In the genomic region with DNA sequence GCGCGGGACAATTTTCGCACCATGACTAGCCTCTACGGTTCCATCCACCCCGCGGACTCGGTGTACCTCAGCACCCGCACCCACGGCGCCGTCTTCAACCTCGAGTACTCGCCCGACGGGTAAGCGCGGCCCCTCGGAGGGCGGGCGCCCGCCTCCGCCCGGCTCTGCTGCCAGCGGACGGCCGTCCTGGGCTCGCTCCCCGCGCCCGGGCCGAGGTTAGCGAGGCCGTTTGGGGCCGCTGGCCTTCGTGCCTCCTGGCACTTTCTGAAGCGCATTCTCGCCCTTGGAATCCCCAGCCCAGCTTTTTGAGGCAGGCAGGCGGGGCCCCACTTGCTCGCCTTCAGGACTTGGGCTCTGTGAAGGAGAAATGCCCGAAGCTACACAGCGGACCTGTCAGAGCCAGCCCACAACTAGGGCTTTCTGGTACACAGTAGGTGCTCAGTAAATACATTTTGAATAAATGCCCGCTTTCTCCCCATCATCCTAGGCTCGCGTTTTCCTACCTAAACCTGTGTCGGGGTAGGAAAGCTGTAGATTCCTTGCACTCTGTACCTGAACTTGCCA, we compare ENCODE assay signal across 8 cellular contexts. TPM values are rescaled to one million over a fixed set of nuclear protein-coding genes. Genes with fewer than 3 reads are reported as not detected.
DNase-seq lines count a peak whose midpoint lies in the region; ATAC-seq and TF ChIP-seq lines count a peak whose summit lies in the region.

No MANE protein-coding gene starts in this region.

- no peaks in the 10 kb centered on the region for H3K27me3 Mint-ChIP-seq in activated T-helper 1 cell treated with anti-CD3 and anti-CD28 coated beads, Interleukin-12 subunit alpha, Interleukin-12 subunit beta, Interleukin-2, Interleukin-4 antibody, amounts not matched to agents 30 ng/mL and 10 ng/mL and 1 ng/mL, durations not matched to agents 14 hours and 24 hours and 36 hours (ENCODE audit: insufficient read depth)
- H3K27me3 Mint-ChIP-seq in progenitor cell of endocrine pancreas, result peaks cover under 1% of the 10 kb centered on the region

- peaks cover 15% of the 10 kb centered on the region for H3K36me3 Mint-ChIP-seq in activated T-helper 1 cell treated with anti-CD3 and anti-CD28 coated beads, Interleukin-12 subunit alpha, Interleukin-12 subunit beta, Interleukin-2, Interleukin-4 antibody, amounts not matched to agents 30 ng/mL and 10 ng/mL and 1 ng/mL, durations not matched to agents 14 hours and 24 hours and 36 hours (ENCODE audit: low read depth)
- peaks cover 1% of the 10 kb centered on the region for H3K36me3 Mint-ChIP-seq in progenitor cell of endocrine pancreas (ENCODE audit: insufficient read depth)

- H3K27ac Mint-ChIP-seq in activated T-helper 1 cell treated with anti-CD3 and anti-CD28 coated beads, Interleukin-12 subunit alpha, Interleukin-12 subunit beta, Interleukin-2, Interleukin-4 antibody, amounts not matched to agents 30 ng/mL and 10 ng/mL and 1 ng/mL, durations not matched to agents 14 hours and 24 hours and 36 hours, result peak overlapping the region; percentile 80
- H3K27ac Mint-ChIP-seq in progenitor cell of endocrine pancreas, result peak overlapping the region; percentile 93

- no peaks in the 10 kb centered on the region for H3K9me3 ChIP-seq in HUES6 (ENCODE audit: control insufficient read depth, insufficient read depth, low read depth, low read length)

- DNase-seq in Daoy (ENCODE audit: low read depth), result peak; percentile 39
- no peak for DNase-seq in activated T-helper 1 cell treated with anti-CD3 and anti-CD28 coated beads, Interleukin-12 subunit alpha, Interleukin-12 subunit beta, Interleukin-2, Interleukin-4 antibody, amounts not matched to agents 30 ng/mL and 10 ng/mL and 1 ng/mL, durations not matched to agents 14 hours and 24 hours and 36 hours (ENCODE audit: low spot score)
- peak in 22 of 42 donors; percentile 7 to 52 (median 26) for DNase-seq in head of caudate nucleus
- DNase-seq in progenitor cell of endocrine pancreas (ENCODE audit: low spot score, unreplicated experiment), result peak; percentile 16
- DNase-seq in NCI-H1092 treated with DMSO at 0.1 percent for 48 hours (lab: John Stamatoyannopoulos, UW), result no peak
- no peak for DNase-seq in COLO829 (ENCODE audit: low spot score)

- intact Hi-C loops in activated T-helper 1 cell treated with anti-CD3 and anti-CD28 coated beads, Interleukin-12 subunit alpha, Interleukin-12 subunit beta, Interleukin-2, Interleukin-4 antibody, amounts not matched to agents 30 ng/mL and 10 ng/mL and 1 ng/mL, durations not matched to agents 14 hours and 24 hours and 36 hours (cut with micrococcal nuclease), result loop anchor here (5.0 kb wide), 1 partner anchor 314 kb away; a partner anchor contains a TSS
- intact Hi-C loops in head of caudate nucleus (cut with DNase I), result loop anchor here (10.0 kb wide), 1 partner anchor 47 kb away; a partner anchor contains a TSS

- peak overlapping the region; percentile 70; the same call in 1 of the 2 replicates for H3K27ac ChIP-seq in HUES6 (ENCODE audit: low read depth, low read length)

- TF ChIP-seq CTCF in progenitor cell of endocrine pancreas (IDR thresholded peaks at IDR 0.05; ENCODE audit: unreplicated experiment), result no peak

- peaks cover 42% of the 10 kb centered on the region for H3K4me1 Mint-ChIP-seq in activated T-helper 1 cell treated with anti-CD3 and anti-CD28 coated beads, Interleukin-12 subunit alpha, Interleukin-12 subunit beta, Interleukin-2, Interleukin-4 antibody, amounts not matched to agents 30 ng/mL and 10 ng/mL and 1 ng/mL, durations not matched to agents 14 hours and 24 hours and 36 hours (ENCODE audit: low read depth)
- peaks cover 18% of the 10 kb centered on the region for H3K4me1 Mint-ChIP-seq in progenitor cell of endocrine pancreas (ENCODE audit: low read depth)

- ATAC-seq in GM21576 (IDR thresholded peaks at IDR 0.05; ENCODE audit: unreplicated experiment), result peak; percentile 34

- H3K9ac ChIP-seq in HUES6 (ENCODE audit: low read length), result peak overlapping the region; percentile 88

- no peaks in the 10 kb centered on the region for H3K9me3 Mint-ChIP-seq in activated T-helper 1 cell treated with anti-CD3 and anti-CD28 coated beads, Interleukin-12 subunit alpha, Interleukin-12 subunit beta, Interleukin-2, Interleukin-4 antibody, amounts not matched to agents 30 ng/mL and 10 ng/mL and 1 ng/mL, durations not matched to agents 14 hours and 24 hours and 36 hours
- no peaks in the 10 kb centered on the region for H3K9me3 Mint-ChIP-seq in progenitor cell of endocrine pancreas (ENCODE audit: low read depth)

- no peaks in the 10 kb centered on the region for H3K27me3 ChIP-seq in HUES6 (ENCODE audit: control insufficient read depth, insufficient read depth, low read length)

- H3K36me3 ChIP-seq in HUES6 (ENCODE audit: control insufficient read depth, insufficient read depth, low read length), result no peaks in the 10 kb centered on the region

- peak overlapping the region; percentile 80 for H3K4me3 ChIP-seq in HUES6 (ENCODE audit: low read depth, low read length)

- peak overlapping the region; percentile 90 for H3K4me3 Mint-ChIP-seq in activated T-helper 1 cell treated with anti-CD3 and anti-CD28 coated beads, Interleukin-12 subunit alpha, Interleukin-12 subunit beta, Interleukin-2, Interleukin-4 antibody, amounts not matched to agents 30 ng/mL and 10 ng/mL and 1 ng/mL, durations not matched to agents 14 hours and 24 hours and 36 hours
- peak overlapping the region; percentile 97 for H3K4me3 Mint-ChIP-seq in progenitor cell of endocrine pancreas (ENCODE audit: low read depth)

- peaks cover 16% of the 10 kb centered on the region for H3K4me1 ChIP-seq in HUES6 (ENCODE audit: control insufficient read depth, insufficient read depth, low read length)

RNA-seq across cellular contexts. Expression of a gene that starts 0.8 kb away (rescaled TPM):
- 15.0 and 47.5 TPM in 2 replicates for total RNA-seq in Daoy (2014; rRNA removed; shearing (Covaris generic))
- 18.5 and 19.4 TPM in 2 replicates for total RNA-seq in activated T-helper 1 cell treated with anti-CD3 and anti-CD28 coated beads, Interleukin-12 subunit alpha, Interleukin-12 subunit beta, Interleukin-2, Interleukin-4 antibody, amounts not matched to agents 30 ng/mL and 10 ng/mL and 1 ng/mL, durations not matched to agents 14 hours and 24 hours and 36 hours
- 27.3 and 29.4 TPM in 2 replicates for total RNA-seq in progenitor cell of endocrine pancreas

RNA-seq across cellular contexts. Expression of a gene that starts 16.5 kb away (rescaled TPM):
- 167 and 280 TPM in 2 replicates for total RNA-seq in Daoy (2014; rRNA removed; shearing (Covaris generic))
- total RNA-seq in activated T-helper 1 cell treated with anti-CD3 and anti-CD28 coated beads, Interleukin-12 subunit alpha, Interleukin-12 subunit beta, Interleukin-2, Interleukin-4 antibody, amounts not matched to agents 30 ng/mL and 10 ng/mL and 1 ng/mL, durations not matched to agents 14 hours and 24 hours and 36 hours, result 94.8 and 116 TPM in 2 replicates
- total RNA-seq in progenitor cell of endocrine pancreas, result 55.7 and 61.8 TPM in 2 replicates

RNA-seq across cellular contexts. Expression of a gene that starts 47.8 kb away (rescaled TPM):
- 2.5 and 4.1 TPM in 2 replicates for total RNA-seq in Daoy (2014; rRNA removed; shearing (Covaris generic))
- total RNA-seq in activated T-helper 1 cell treated with anti-CD3 and anti-CD28 coated beads, Interleukin-12 subunit alpha, Interleukin-12 subunit beta, Interleukin-2, Interleukin-4 antibody, amounts not matched to agents 30 ng/mL and 10 ng/mL and 1 ng/mL, durations not matched to agents 14 hours and 24 hours and 36 hours, result 10.0 and 11.8 TPM in 2 replicates
- 12.1 and 13.6 TPM in 2 replicates for total RNA-seq in progenitor cell of endocrine pancreas

Comparison
In these comparisons a context has a peak if more than half of its experiments do, and no peak if none do; other contexts are left out.
1. DNase-seq: peak in Daoy (single experiment), head of caudate nucleus (22 of 42) and progenitor cell of endocrine pancreas (single experiment); none in activated T-helper 1 cell treated with anti-CD3 and anti-CD28 coated beads, Interleukin-12 subunit alpha, Interleukin-12 subunit beta, Interleukin-2, Interleukin-4 antibody, amounts not matched to agents 30 ng/mL and 10 ng/mL and 1 ng/mL, durations not matched to agents 14 hours and 24 hours and 36 hours (single experiment), NCI-H1092 treated with DMSO at 0.1 percent for 48 hours (single experiment) and COLO829 (single experiment).